ENCODE assay signal across 34 cellular contexts in the genomic region with DNA sequence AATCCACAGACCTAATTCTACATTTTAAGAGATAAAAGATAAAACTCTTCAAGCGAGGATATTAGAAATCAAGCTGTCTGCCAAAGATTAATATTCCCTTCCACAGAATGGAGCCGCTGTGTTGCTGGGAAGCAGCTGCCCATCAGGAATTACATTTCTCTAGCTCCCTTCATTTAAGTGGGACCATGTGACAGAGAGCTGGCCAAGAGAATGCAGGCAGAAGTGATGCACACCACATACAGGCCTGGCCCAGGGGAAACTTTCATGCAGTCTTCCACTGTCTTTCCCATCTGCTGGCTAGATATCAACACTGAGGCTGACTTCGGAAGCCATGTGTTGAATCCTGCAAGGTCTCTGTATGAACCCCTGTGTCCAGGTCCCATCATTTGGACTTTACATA.
"Had no signal": no experiment of that assay in that cellular context is flagged by ENCODE, and none has a peak within 500 bp of the region (broad histone marks: within the 10 kb centered on the region; RNA-seq: fewer than 3 reads in every experiment).

No MANE protein-coding gene starts in this region.

- H3K36me3 ChIP-seq: MG63 had no signal

- H3K27ac ChIP-seq: KMS-11 had no signal

- H3K9ac ChIP-seq: KMS-11 had no signal

- H3K27me3 ChIP-seq: MG63 had no signal

- H3K9me3 ChIP-seq: MG63 had no signal

- H3K4me2 ChIP-seq: KMS-11 had no signal

- H3K4me3 ChIP-seq: MG63 had no signal

- DNase-seq: Karpas-422, Kasumi-1, MG63, MM.1S, MV-4-11, NCI-H1048, NCI-H1092, NCI-H1092 treated with DMSO at 0.1 percent for 48 hours, NCI-H1105, NCI-H1105 treated with DMSO at 0.1 percent for 48 hours, NCI-H1417, NCI-H1417 treated with DMSO at 0.1 percent for 48 hours, NCI-H1436, NCI-H1436 treated with DMSO at 0.1 percent for 48 hours, NCI-H146, NCI-H1694, NCI-H1694 treated with DMSO at 0.1 percent for 48 hours, NCI-H187, NCI-H187 treated with DMSO at 0.1 percent for 48 hours, NCI-H1930, NCI-H2029, NCI-H2029 treated with DMSO at 0.1 percent for 48 hours, NCI-H2081, NCI-H2081 treated with DMSO at 0.1 percent for 48 hours, NCI-H2107, NCI-H2171, NCI-H2171 treated with DMSO at 0.1 percent for 48 hours, NCI-H2227 treated with DMSO at 0.1 percent for 48 hours, NCI-H226, NCI-H345, NCI-H446 treated with DMSO at 0.1 percent for 48 hours, NCI-H510A, NCI-H510A treated with DMSO at 0.1 percent for 48 hours had no signal
